In genomic region chr3:120145498-120146285, GRCh38 we compare ENCODE assay signal across 11 cellular contexts. TPM values are rescaled to one million over a fixed set of nuclear protein-coding genes. Genes with fewer than 3 reads are reported as not detected.
DNase-seq lines count a peak whose midpoint lies in the region; TF ChIP-seq lines count a peak whose summit lies in the region.
"Had no signal": no experiment of that assay in that cellular context is flagged by ENCODE, and none has a peak within 500 bp of the region (broad histone marks: within the 10 kb centered on the region; RNA-seq: fewer than 3 reads in every experiment).

No MANE protein-coding gene starts in this region.

- TF ChIP-seq CTCF in RWPE1 (conservative IDR thresholded peaks at IDR 0.05; ENCODE audit: low read depth) (no peak), GM10248 (IDR thresholded peaks at IDR 0.05; ENCODE audit: control extremely low read depth, extremely low read depth, low read depth, missing control alignments) (no peak), OCI-LY7 (conservative IDR thresholded peaks at IDR 0.05; ENCODE audit: low read length) (no peak)

- H4K20me1 ChIP-seq in OCI-LY7 (ENCODE audit: insufficient read depth, low read length), result no peaks in the 10 kb centered on the region

- H2AFZ ChIP-seq in OCI-LY7 (ENCODE audit: low read length), result no peak overlapping the region

- no peaks in the 10 kb centered on the region for H3K9me3 ChIP-seq in OCI-LY7 (ENCODE audit: low read length)
- H3K9me3 ChIP-seq: upper lobe of left lung had no signal

- no peaks in the 10 kb centered on the region for H3K79me2 ChIP-seq in OCI-LY7 (ENCODE audit: insufficient read depth, low read depth, low read length)

- CTCF ChIA-PET in RWPE1 (lab: Yijun Ruan, JAX), result interaction anchor here (0.6 to 1.0 kb wide), 2 partner anchors 52 to 316 kb away, joined by 3 read pairs; partner anchors contain the start of gene GSK3B
- CTCF ChIA-PET in GM10248 (lab: Yijun Ruan, JAX), result interaction anchor here (0.9 to 1.5 kb wide), 6 partner anchors 11 to 20 kb away, joined by 3 to 4 read pairs (median 3); no protein-coding TSS in a partner anchor
- CTCF ChIA-PET in OCI-LY7 (lab: Charles Lee; ENCODE audit: unreplicated experiment), result no interaction called here

- H3K4me2 ChIP-seq in OCI-LY7 (ENCODE audit: low read length), result no peak overlapping the region

- H3K36me3 ChIP-seq in OCI-LY7 (ENCODE audit: insufficient read depth, low read length), result no peaks in the 10 kb centered on the region
- H3K36me3 ChIP-seq: upper lobe of left lung had no signal

- no peaks in the 10 kb centered on the region for H3K9me2 ChIP-seq in OCI-LY7 (ENCODE audit: insufficient read depth, low read length)

- H3K4me3 ChIP-seq in OCI-LY7 (ENCODE audit: low read depth, low read length, poor library complexity, severe bottlenecking), result no peak overlapping the region
- H3K4me3 ChIP-seq: upper lobe of left lung had no signal

- peak; percentile 86 for DNase-seq in EH (ENCODE audit: low read depth)
- DNase-seq in HCEC 1CT, result peak; percentile 81
- DNase-seq in RWPE1 (ENCODE audit: low spot score), result peak; percentile 84
- peak; percentile 90 for DNase-seq in kidney tubule cell (ENCODE audit: low spot score)
- DNase-seq in GM10248 (ENCODE audit: extremely low spot score), result no peak
- no peak for DNase-seq in OCI-LY7 (ENCODE audit: low spot score)
- no peak for DNase-seq in cerebellum (ENCODE audit: low spot score)
- no peak for DNase-seq in GM19238 (ENCODE audit: insufficient read length, low spot score)
- DNase-seq: naive B cell, NCI-H524 treated with DMSO at 0.1 percent for 48 hours, upper lobe of left lung had no signal

- H3K27ac ChIP-seq in RWPE1, result peak overlapping the region; percentile 99
- no peak overlapping the region for H3K27ac ChIP-seq in OCI-LY7 (ENCODE audit: low read depth, low read length, poor library complexity, severe bottlenecking)

- no TSS peak for BruUV-seq in OCI-LY7 (replicated peaks; lab: Mats Ljungman, UMichigan)

- intact Hi-C loops in OCI-LY7 (cut with micrococcal nuclease; ENCODE audit: unreplicated experiment), result loop anchor here (2.0 to 5.0 kb wide), 2 partner anchors 253 to 325 kb away; no protein-coding TSS in a partner anchor

- no peaks in the 10 kb centered on the region for H3K4me1 ChIP-seq in OCI-LY7 (ENCODE audit: insufficient read depth, low read length, poor library complexity, severe bottlenecking)

- POLR2A ChIA-PET in RWPE1 (lab: Yijun Ruan, JAX; ENCODE audit: low non-redundant PET) (interaction anchor here (0.7 to 4.4 kb wide), 4 partner anchors 13 to 51 kb away, joined by 4 to 23 read pairs (median 4); partner anchors contain the start of gene GSK3B), GM10248 (lab: Yijun Ruan, JAX) (no interaction called here), OCI-LY7 (lab: Charles Lee) (interaction anchor here (0.7 kb wide), 2 partner anchors 320 to 848 kb away, joined by 3 read pairs; no protein-coding TSS in a partner anchor)

RNA-seq across cellular contexts. Expression of gene GSK3B, which starts 51.4 kb away (rescaled TPM):
- 25.5 and 26.6 TPM in 2 replicates for total RNA-seq in OCI-LY7 (2014; rRNA removed; shearing (Covaris generic))
- total RNA-seq in OCI-LY7 (2022) (35.5 and 40.9 TPM in 2 replicates), cerebellum (117 TPM)

Comparison
In these comparisons a context has a peak if more than half of its experiments do, and no peak if none do; other contexts are left out.
1. DNase-seq: peak in EH (single experiment), HCEC 1CT (single experiment), RWPE1 (single experiment) and kidney tubule cell (single experiment); none in GM10248 (single experiment), OCI-LY7 (single experiment), cerebellum (single experiment) and GM19238 (single experiment).